17 cellular contexts compared by ENCODE assay signal in the genomic region with DNA sequence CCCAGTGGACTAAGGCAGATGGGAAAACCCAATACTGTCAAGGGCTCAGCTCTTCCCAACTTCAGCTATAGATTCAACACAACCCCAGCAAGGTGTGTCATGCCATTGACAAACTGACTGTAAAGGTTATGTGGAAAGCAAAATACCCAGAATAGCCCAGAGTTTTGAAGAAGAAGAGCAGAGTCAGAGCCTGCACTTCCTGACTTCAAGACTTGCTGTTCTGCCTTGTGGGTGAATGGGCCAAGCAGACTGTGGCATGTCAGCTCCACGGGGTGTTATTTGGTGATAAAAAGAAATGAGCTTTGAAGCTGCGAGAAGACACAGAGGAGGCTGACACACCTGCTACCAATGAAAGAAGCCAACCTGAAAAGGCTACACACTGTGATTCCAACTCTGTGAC.
DNase-seq lines count a peak whose midpoint lies in the region; ATAC-seq and TF ChIP-seq lines count a peak whose summit lies in the region.
"Had no signal": no experiment of that assay in that cellular context is flagged by ENCODE, and none has a peak within 500 bp of the region (broad histone marks: within the 10 kb centered on the region; RNA-seq: fewer than 3 reads in every experiment).

No MANE protein-coding gene starts in this region.

- ATAC-seq in activated naive CD8-positive, alpha-beta T cell treated with anti-CD3 and anti-CD28 coated beads, Interleukin-2, amount 10 ng/mL, durations not matched to agents 7 days and 5 days (ENCODE audit: low read depth), result peak; percentile 94
- no peak for ATAC-seq in activated naive CD8-positive, alpha-beta T cell treated with anti-CD3 and anti-CD28 coated beads, Interleukin-2, amount 50 U/mL, for 24 hours
- peak; percentile 12 for ATAC-seq in stimulated activated naive CD8-positive, alpha-beta T cell treated with anti-CD3 and anti-CD28 coated beads, Interleukin-15, amount 100 ng/mL, for 72 hours
- ATAC-seq: K562, PC-3 had no signal

- POLR2A ChIA-PET in activated naive CD8-positive, alpha-beta T cell treated with anti-CD3 and anti-CD28 coated beads, Interleukin-2, amount 10 ng/mL, durations not matched to agents 7 days and 5 days (lab: Charles Lee), result interaction anchor here (0.7 kb wide), 1 partner anchor 11 kb away, joined by 3 read pairs; no protein-coding TSS in a partner anchor

- H3K27me3 Mint-ChIP-seq in activated naive CD8-positive, alpha-beta T cell treated with anti-CD3 and anti-CD28 coated beads, Interleukin-2, amount 10 ng/mL, durations not matched to agents 7 days and 5 days, result no peaks in the 10 kb centered on the region
- no peaks in the 10 kb centered on the region for H3K27me3 Mint-ChIP-seq in activated naive CD8-positive, alpha-beta T cell treated with anti-CD3 and anti-CD28 coated beads, Interleukin-2, amount 50 U/mL, for 24 hours
- H3K27me3 Mint-ChIP-seq in T-helper 1 cell treated with Interleukin-12 subunit alpha and Interleukin-12 subunit beta and Interleukin-4 antibody, amounts not matched to agents 30 μg/mL and 1 μg/mL, for 36 hours (ENCODE audit: low read depth), result no peaks in the 10 kb centered on the region
- no peaks in the 10 kb centered on the region for H3K27me3 Mint-ChIP-seq in stimulated activated naive CD8-positive, alpha-beta T cell treated with anti-CD3 and anti-CD28 coated beads, Interleukin-15, amount 100 ng/mL, for 72 hours
- peaks cover 6% of the 10 kb centered on the region for H3K27me3 Mint-ChIP-seq in progenitor cell of endocrine pancreas

- no peak for DNase-seq in activated naive CD8-positive, alpha-beta T cell treated with anti-CD3 and anti-CD28 coated beads, Interleukin-2, amount 10 ng/mL, durations not matched to agents 7 days and 5 days
- DNase-seq in activated naive CD8-positive, alpha-beta T cell treated with anti-CD3 and anti-CD28 coated beads, Interleukin-2, amount 50 U/mL, for 24 hours, result no peak
- peak; percentile 1 for DNase-seq in iPS-NIHi11 (ENCODE audit: low spot score)
- no peak for DNase-seq in stimulated activated naive CD8-positive, alpha-beta T cell treated with anti-CD3 and anti-CD28 coated beads, Interleukin-15, amount 100 ng/mL, for 72 hours
- no peak for DNase-seq in progenitor cell of endocrine pancreas (ENCODE audit: low spot score, unreplicated experiment)
- DNase-seq in NCI-H2029 (lab: John Stamatoyannopoulos, UW), result no peak
- DNase-seq: DMS 273 treated with DMSO at 0.1 percent for 48 hours, GDM1, GM23248, NCI-H1417, NCI-H1930, NCI-H510A, NCI-H82, PC-3 had no signal

- no peak for TF ChIP-seq CTCF in progenitor cell of endocrine pancreas (IDR thresholded peaks at IDR 0.05; ENCODE audit: unreplicated experiment)

- peaks cover 11% of the 10 kb centered on the region for H3K9me3 Mint-ChIP-seq in activated naive CD8-positive, alpha-beta T cell treated with anti-CD3 and anti-CD28 coated beads, Interleukin-2, amount 10 ng/mL, durations not matched to agents 7 days and 5 days
- peaks cover 13% of the 10 kb centered on the region for H3K9me3 Mint-ChIP-seq in activated naive CD8-positive, alpha-beta T cell treated with anti-CD3 and anti-CD28 coated beads, Interleukin-2, amount 50 U/mL, for 24 hours
- H3K9me3 Mint-ChIP-seq in T-helper 1 cell treated with Interleukin-12 subunit alpha and Interleukin-12 subunit beta and Interleukin-4 antibody, amounts not matched to agents 30 μg/mL and 1 μg/mL, for 36 hours, result peaks cover 17% of the 10 kb centered on the region
- H3K9me3 Mint-ChIP-seq in stimulated activated naive CD8-positive, alpha-beta T cell treated with anti-CD3 and anti-CD28 coated beads, Interleukin-15, amount 100 ng/mL, for 72 hours, result peaks cover 15 to 25% of the 10 kb centered on the region in 2 donors
- H3K9me3 Mint-ChIP-seq in progenitor cell of endocrine pancreas (ENCODE audit: low read depth), result peaks cover 38% of the 10 kb centered on the region

- H3K27ac Mint-ChIP-seq in activated naive CD8-positive, alpha-beta T cell treated with anti-CD3 and anti-CD28 coated beads, Interleukin-2, amount 10 ng/mL, durations not matched to agents 7 days and 5 days, result peak overlapping the region; percentile 40
- no peak overlapping the region for H3K27ac Mint-ChIP-seq in activated naive CD8-positive, alpha-beta T cell treated with anti-CD3 and anti-CD28 coated beads, Interleukin-2, amount 50 U/mL, for 24 hours
- H3K27ac Mint-ChIP-seq in T-helper 1 cell treated with Interleukin-12 subunit alpha and Interleukin-12 subunit beta and Interleukin-4 antibody, amounts not matched to agents 30 μg/mL and 1 μg/mL, for 36 hours, result peak overlapping the region; percentile 5
- H3K27ac Mint-ChIP-seq in stimulated activated naive CD8-positive, alpha-beta T cell treated with anti-CD3 and anti-CD28 coated beads, Interleukin-15, amount 100 ng/mL, for 72 hours, result no peak overlapping the region
- no peak overlapping the region for H3K27ac Mint-ChIP-seq in progenitor cell of endocrine pancreas

- no peak overlapping the region for H3K4me3 Mint-ChIP-seq in activated naive CD8-positive, alpha-beta T cell treated with anti-CD3 and anti-CD28 coated beads, Interleukin-2, amount 10 ng/mL, durations not matched to agents 7 days and 5 days
- no peak overlapping the region for H3K4me3 Mint-ChIP-seq in activated naive CD8-positive, alpha-beta T cell treated with anti-CD3 and anti-CD28 coated beads, Interleukin-2, amount 50 U/mL, for 24 hours
- H3K4me3 Mint-ChIP-seq in T-helper 1 cell treated with Interleukin-12 subunit alpha and Interleukin-12 subunit beta and Interleukin-4 antibody, amounts not matched to agents 30 μg/mL and 1 μg/mL, for 36 hours, result no peak overlapping the region
- H3K4me3 Mint-ChIP-seq in stimulated activated naive CD8-positive, alpha-beta T cell treated with anti-CD3 and anti-CD28 coated beads, Interleukin-15, amount 100 ng/mL, for 72 hours, result no peak overlapping the region
- H3K4me3 Mint-ChIP-seq in progenitor cell of endocrine pancreas (ENCODE audit: low read depth), result no peak overlapping the region
- H3K4me3 Mint-ChIP-seq: CD14-positive monocyte had no signal

- peaks cover 14% of the 10 kb centered on the region for H3K36me3 Mint-ChIP-seq in activated naive CD8-positive, alpha-beta T cell treated with anti-CD3 and anti-CD28 coated beads, Interleukin-2, amount 10 ng/mL, durations not matched to agents 7 days and 5 days
- H3K36me3 Mint-ChIP-seq in activated naive CD8-positive, alpha-beta T cell treated with anti-CD3 and anti-CD28 coated beads, Interleukin-2, amount 50 U/mL, for 24 hours (ENCODE audit: low read depth), result peaks cover 5% of the 10 kb centered on the region
- peaks cover 17% of the 10 kb centered on the region for H3K36me3 Mint-ChIP-seq in T-helper 1 cell treated with Interleukin-12 subunit alpha and Interleukin-12 subunit beta and Interleukin-4 antibody, amounts not matched to agents 30 μg/mL and 1 μg/mL, for 36 hours (ENCODE audit: low read depth)
- peaks cover 51% of the 10 kb centered on the region for H3K36me3 Mint-ChIP-seq in progenitor cell of endocrine pancreas (ENCODE audit: insufficient read depth)

- peaks cover 11% of the 10 kb centered on the region for H3K4me1 Mint-ChIP-seq in activated naive CD8-positive, alpha-beta T cell treated with anti-CD3 and anti-CD28 coated beads, Interleukin-2, amount 10 ng/mL, durations not matched to agents 7 days and 5 days
- H3K4me1 Mint-ChIP-seq in activated naive CD8-positive, alpha-beta T cell treated with anti-CD3 and anti-CD28 coated beads, Interleukin-2, amount 50 U/mL, for 24 hours, result no peaks in the 10 kb centered on the region
- H3K4me1 Mint-ChIP-seq in T-helper 1 cell treated with Interleukin-12 subunit alpha and Interleukin-12 subunit beta and Interleukin-4 antibody, amounts not matched to agents 30 μg/mL and 1 μg/mL, for 36 hours (ENCODE audit: low read depth), result peaks cover 19% of the 10 kb centered on the region
- peaks cover 5% of the 10 kb centered on the region for H3K4me1 Mint-ChIP-seq in stimulated activated naive CD8-positive, alpha-beta T cell treated with anti-CD3 and anti-CD28 coated beads, Interleukin-15, amount 100 ng/mL, for 72 hours
- H3K4me1 Mint-ChIP-seq in progenitor cell of endocrine pancreas (ENCODE audit: low read depth), result peaks cover 5% of the 10 kb centered on the region
- H3K4me1 Mint-ChIP-seq: CD14-positive monocyte had no signal

Comparison
In these comparisons a context has a peak if more than half of its experiments do, and no peak if none do; other contexts are left out.
1. H3K27ac Mint-ChIP-seq: peak in activated naive CD8-positive, alpha-beta T cell treated with anti-CD3 and anti-CD28 coated beads, Interleukin-2, amount 10 ng/mL, durations not matched to agents 7 days and 5 days (single experiment) and T-helper 1 cell treated with Interleukin-12 subunit alpha and Interleukin-12 subunit beta and Interleukin-4 antibody, amounts not matched to agents 30 μg/mL and 1 μg/mL, for 36 hours (single experiment); none in activated naive CD8-positive, alpha-beta T cell treated with anti-CD3 and anti-CD28 coated beads, Interleukin-2, amount 50 U/mL, for 24 hours (single experiment), stimulated activated naive CD8-positive, alpha-beta T cell treated with anti-CD3 and anti-CD28 coated beads, Interleukin-15, amount 100 ng/mL, for 72 hours (0 of 2) and progenitor cell of endocrine pancreas (single experiment).